In the genomic region with DNA sequence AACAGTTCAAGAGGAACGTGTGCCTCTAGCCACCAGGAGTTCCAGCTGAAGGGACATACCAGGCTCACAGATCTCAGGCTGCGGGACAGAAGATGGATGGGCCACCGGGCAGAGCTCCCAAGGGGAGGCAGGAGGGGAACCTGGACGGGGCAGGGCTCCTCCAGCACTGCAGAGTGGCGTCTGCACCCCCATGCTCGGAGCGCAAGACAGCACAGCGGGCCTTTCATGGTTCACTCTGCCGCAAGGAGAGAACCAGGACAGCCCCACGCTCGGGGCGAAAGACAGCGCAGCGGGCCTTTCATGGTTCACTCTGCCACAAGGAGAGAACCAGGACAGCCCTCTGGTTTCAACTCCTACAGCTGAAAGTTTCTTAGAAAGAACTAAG, we compare ENCODE assay signal across 27 cellular contexts. TPM values are rescaled to one million over a fixed set of nuclear protein-coding genes. Genes with fewer than 3 reads are reported as not detected.
A peak's percentile ranks its signal among the peaks of the same experiment; 100 is the strongest.
DNase-seq lines count a peak whose midpoint lies in the region; ATAC-seq, FAIRE-seq and TF ChIP-seq lines count a peak whose summit lies in the region.
"Had no signal": no experiment of that assay in that cellular context is flagged by ENCODE, and none has a peak within 500 bp of the region (broad histone marks: within the 10 kb centered on the region; RNA-seq: fewer than 3 reads in every experiment).

No MANE protein-coding gene starts in this region.

- H3K27ac ChIP-seq in right cardiac atrium (ENCODE audit: low read length) (no peak overlapping the region), RWPE1 (peak overlapping the region; percentile 11; the same call in 1 of the 2 replicates), kidney (ENCODE audit: low read depth in 2 of 2, low read length in 2 of 2) (no peak overlapping the region), neutrophil (peak overlapping the region; percentile 82), gastroesophageal sphincter (no peak overlapping the region)
- H3K27ac ChIP-seq: BLaER1 had no signal

- peak overlapping the region in 1 of 2 donors; percentile 19 for H3K27ac Mint-ChIP-seq in stimulated activated naive CD8-positive, alpha-beta T cell treated with anti-CD3 and anti-CD28 coated beads, Interleukin-15, amount 100 ng/mL, for 72 hours
- H3K27ac Mint-ChIP-seq: CD4-positive, alpha-beta memory T cell; CD4-positive, CD25-positive, alpha-beta regulatory T cell; CD8-positive, alpha-beta memory T cell had no signal

- no peaks in the 10 kb centered on the region for H3K27me3 Mint-ChIP-seq in stimulated activated naive CD8-positive, alpha-beta T cell treated with anti-CD3 and anti-CD28 coated beads, Interleukin-15, amount 100 ng/mL, for 72 hours
- H3K27me3 Mint-ChIP-seq: CD4-positive, alpha-beta memory T cell; CD4-positive, CD25-positive, alpha-beta regulatory T cell; CD8-positive, alpha-beta memory T cell had no signal

- no peak for TF ChIP-seq EP300 in gastroesophageal sphincter (IDR thresholded peaks at IDR 0.05)

- WGBS in right cardiac atrium: 96% methylated on average over 14 of the region's 14 CpGs
- 95 to 100% methylated on average over 5 to 8 of the region's 14 CpGs for WGBS in gastroesophageal sphincter (ENCODE audit: low coverage in 1 of 2), 2 donors

- peak in 2 of 3 donors; percentile 13 to 30 for DNase-seq in right cardiac atrium
- no peak for DNase-seq in cardiac septum (ENCODE audit: low spot score)
- DNase-seq in RWPE1 (ENCODE audit: low spot score): no peak
- DNase-seq in kidney: peak; percentile 72
- DNase-seq in stimulated activated naive CD8-positive, alpha-beta T cell treated with anti-CD3 and anti-CD28 coated beads, Interleukin-15, amount 100 ng/mL, for 72 hours: no peak
- DNase-seq: 8988T; ACHN; BE2C; C1 segment of cervical spinal cord; CD4-positive, alpha-beta memory T cell; CD4-positive, CD25-positive, alpha-beta regulatory T cell; CD8-positive, alpha-beta memory T cell; COR-L47; DMS 273 treated with DMSO at 0.1 percent for 48 hours; DMS153; DMS53; DMS79; DND-41; EL; GF-D8 had no signal

- H3K4me1 ChIP-seq in right cardiac atrium (ENCODE audit: control insufficient read depth, insufficient read depth, low read length) (peaks cover 4% of the 10 kb centered on the region), kidney (ENCODE audit: control insufficient read depth in 1 of 2, insufficient read depth in 1 of 2, low read depth in 1 of 2, low read length in 2 of 2) (no peaks in the 10 kb centered on the region), neutrophil (ENCODE audit: control insufficient read depth in 1 of 2, insufficient read depth in 1 of 2, low read depth in 1 of 2, low read length in 1 of 2) (peaks cover 47 to 49% of the 10 kb centered on the region in 2 experiments), gastroesophageal sphincter (peaks cover 0 to 35% (median 14%) of the 10 kb centered on the region in 3 donors)

- CTCF ChIA-PET in RWPE1 (lab: Yijun Ruan, JAX): no interaction called here

- no peaks in the 10 kb centered on the region for H3K27me3 ChIP-seq in right cardiac atrium (ENCODE audit: control insufficient read depth, insufficient read depth)
- no peaks in the 10 kb centered on the region for H3K27me3 ChIP-seq in neutrophil
- H3K27me3 ChIP-seq in gastroesophageal sphincter: no peaks in the 10 kb centered on the region
- H3K27me3 ChIP-seq: BE2C, BLaER1 had no signal

- ATAC-seq in right cardiac atrium (no peak), GM21825 (IDR thresholded peaks at IDR 0.05; ENCODE audit: unreplicated experiment) (no peak), gastroesophageal sphincter (no peak)
- no peak for ATAC-seq in stimulated activated naive CD8-positive, alpha-beta T cell treated with anti-CD3 and anti-CD28 coated beads, Interleukin-15, amount 100 ng/mL, for 72 hours

- H3K4me3 ChIP-seq in right cardiac atrium (ENCODE audit: low read length): no peak overlapping the region
- no peak overlapping the region for H3K4me3 ChIP-seq in kidney (ENCODE audit: low read length in 2 of 2)
- no peak overlapping the region for H3K4me3 ChIP-seq in neutrophil (ENCODE audit: low read depth in 1 of 2, low read length in 1 of 2)
- H3K4me3 ChIP-seq in gastroesophageal sphincter: no peak overlapping the region
- H3K4me3 ChIP-seq: BLaER1 had no signal

- H3K4me1 Mint-ChIP-seq in stimulated activated naive CD8-positive, alpha-beta T cell treated with anti-CD3 and anti-CD28 coated beads, Interleukin-15, amount 100 ng/mL, for 72 hours: peaks cover 9% of the 10 kb centered on the region

- intact Hi-C loops in right cardiac atrium (cut with DNase I): no loop called here
- intact Hi-C loops in cardiac septum (cut with DNase I): no loop called here
- intact Hi-C loops in kidney (cut with DNase I): no loop called here

- TF ChIP-seq CTCF in RWPE1 (conservative IDR thresholded peaks at IDR 0.05; ENCODE audit: low read depth): no peak
- TF ChIP-seq CTCF in kidney (IDR thresholded peaks at IDR 0.05; ENCODE audit: borderline replicate concordance, extremely low read depth, insufficient read depth): no peak
- no peak for TF ChIP-seq CTCF in neutrophil (IDR thresholded peaks at IDR 0.05)
- no peak for TF ChIP-seq CTCF in gastroesophageal sphincter (IDR thresholded peaks at IDR 0.05)

- POLR2A ChIA-PET in RWPE1 (lab: Yijun Ruan, JAX; ENCODE audit: low non-redundant PET): no interaction called here

- no peak for TF ChIP-seq POLR2A in gastroesophageal sphincter (IDR thresholded peaks at IDR 0.05)

- FAIRE-seq in kidney (lab: Jason Lieb, UNC): no peak
- FAIRE-seq: A204.1, GM12891 had no signal

- no peak overlapping the region for H3K4me3 Mint-ChIP-seq in stimulated activated naive CD8-positive, alpha-beta T cell treated with anti-CD3 and anti-CD28 coated beads, Interleukin-15, amount 100 ng/mL, for 72 hours
- H3K4me3 Mint-ChIP-seq: CD14-positive monocyte; CD4-positive, CD25-positive, alpha-beta regulatory T cell; CD8-positive, alpha-beta memory T cell had no signal

- no peak overlapping the region for H3K9ac ChIP-seq in kidney (ENCODE audit: low read length in 2 of 2)
- H3K9ac ChIP-seq: BLaER1 had no signal

- H3K36me3 ChIP-seq in kidney (ENCODE audit: control insufficient read depth in 1 of 2, insufficient read depth in 2 of 2, low read length in 2 of 2) (peaks cover 18 to 42% of the 10 kb centered on the region in 2 donors), neutrophil (peaks cover 78% of the 10 kb centered on the region), gastroesophageal sphincter (peaks cover 0 to 83% of the 10 kb centered on the region in 2 donors)

- no peaks in the 10 kb centered on the region for H3K9me3 ChIP-seq in right cardiac atrium (ENCODE audit: control insufficient read depth, low read length)
- H3K9me3 ChIP-seq in kidney (ENCODE audit: control insufficient read depth in 1 of 2, low read length in 2 of 2): no peaks in the 10 kb centered on the region
- no peaks in the 10 kb centered on the region for H3K9me3 ChIP-seq in neutrophil
- no peaks in the 10 kb centered on the region for H3K9me3 ChIP-seq in gastroesophageal sphincter
- H3K9me3 ChIP-seq: BE2C, BLaER1 had no signal

- no peaks in the 10 kb centered on the region for H3K9me3 Mint-ChIP-seq in stimulated activated naive CD8-positive, alpha-beta T cell treated with anti-CD3 and anti-CD28 coated beads, Interleukin-15, amount 100 ng/mL, for 72 hours
- H3K9me3 Mint-ChIP-seq: CD14-positive monocyte; CD4-positive, alpha-beta memory T cell; CD4-positive, CD25-positive, alpha-beta regulatory T cell; CD8-positive, alpha-beta memory T cell had no signal

RNA-seq across cellular contexts. Expression of a gene that starts 20.6 kb away (rescaled TPM):
- 10 to 100 TPM; 50.8 to 63.9 (median 53.5) TPM for total RNA-seq in right cardiac atrium
- polyA plus RNA-seq in right cardiac atrium: 61.5 TPM
- total RNA-seq in cardiac septum: 36.0 TPM
- 89.7 TPM for total RNA-seq in kidney
- 72.7 TPM for polyA plus RNA-seq in kidney (ENCODE audit: insufficient read depth, low read depth, low replicate concordance)
- total RNA-seq in gastroesophageal sphincter: 10 to 100 TPM; 70.5 to 99.6 (median 81.8) TPM

RNA-seq across cellular contexts. Expression of a gene that starts 35.3 kb away (rescaled TPM):
- 10 to 100 TPM; 51.5 to 75.4 (median 62.5) TPM for total RNA-seq in right cardiac atrium
- polyA plus RNA-seq in right cardiac atrium: 55.0 TPM
- 61.0 TPM for total RNA-seq in cardiac septum
- 38.6 TPM for total RNA-seq in kidney
- 134 TPM for polyA plus RNA-seq in kidney (ENCODE audit: insufficient read depth, low read depth, low replicate concordance)
- total RNA-seq in gastroesophageal sphincter: 10 to 100 TPM; 16.9 to 38.4 (median 22.3) TPM

RNA-seq across cellular contexts. Expression of a gene that starts 35.6 kb away (rescaled TPM):
- total RNA-seq in right cardiac atrium (10 to 100 TPM; 12.5 to 17.7 (median 14.2) TPM), cardiac septum (12.6 TPM), kidney (42.8 TPM), gastroesophageal sphincter (10 to 100 TPM in 3 of 4 donors, 1 to 10 TPM in 1; 8.0 to 43.0 (median 23.5) TPM)
- polyA plus RNA-seq in right cardiac atrium (12.6 TPM), kidney (ENCODE audit: insufficient read depth, low read depth, low replicate concordance) (13.9 TPM)

RNA-seq across cellular contexts. Expression of a gene that starts 51.7 kb away (rescaled TPM):
- total RNA-seq in right cardiac atrium (1 to 10 TPM; 4.6 to 5.9 (median 5.2) TPM), cardiac septum (6.8 TPM), kidney (7.5 TPM), gastroesophageal sphincter (10 to 100 TPM in 1 of 4 donors, 1 to 10 TPM in 3; 4.4 to 12.0 (median 6.4) TPM)
- polyA plus RNA-seq in right cardiac atrium (7.4 TPM), kidney (ENCODE audit: insufficient read depth, low read depth, low replicate concordance) (6.9 TPM)

Comparison
In these comparisons a context has a peak if more than half of its experiments do, and no peak if none do; other contexts are left out.
1. DNase-seq: peak in right cardiac atrium (2 of 3) and kidney (single experiment); none in cardiac septum (single experiment), RWPE1 (single experiment) and stimulated activated naive CD8-positive, alpha-beta T cell treated with anti-CD3 and anti-CD28 coated beads, Interleukin-15, amount 100 ng/mL, for 72 hours (0 of 2).
2. H3K27ac ChIP-seq: peak in RWPE1 (single experiment) and neutrophil (single experiment); none in right cardiac atrium (single experiment), kidney (0 of 2) and gastroesophageal sphincter (0 of 4).